ENCODE assay signal across 8 cellular contexts in the genomic region with DNA sequence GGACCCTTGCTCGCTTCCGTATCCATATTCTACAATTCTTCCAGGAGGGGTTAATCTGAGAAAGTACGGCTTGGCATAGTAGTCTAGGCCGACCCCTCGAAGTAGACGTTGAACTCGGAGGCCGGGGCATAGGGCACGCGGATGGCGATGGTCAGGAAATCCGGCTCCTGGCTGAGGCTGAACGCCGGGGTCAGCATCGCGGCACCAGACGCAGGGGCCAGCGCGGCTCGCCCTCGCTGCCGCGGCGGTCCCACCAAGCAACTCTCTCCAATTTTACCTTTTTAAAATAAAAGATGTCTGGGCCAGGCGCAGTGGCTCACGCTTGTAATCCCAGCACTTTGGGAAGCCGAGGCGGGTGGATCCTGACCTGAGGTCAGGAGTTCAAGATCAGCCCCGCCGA.
"Had no signal": no experiment of that assay in that cellular context is flagged by ENCODE, and none has a peak within 500 bp of the region (broad histone marks: within the 10 kb centered on the region; RNA-seq: fewer than 3 reads in every experiment).

No MANE protein-coding gene starts in this region.

- DNase-seq: GDM1, GF-D8 had no signal

- ATAC-seq: GM12878 had no signal

- H3K4me3 ChIP-seq: GM12878 had no signal

- FAIRE-seq: G401.6, GM12878, GM12891, GM12892, GM18507, GM19239 had no signal
